2 cellular contexts compared by ENCODE assay signal in the genomic region with DNA sequence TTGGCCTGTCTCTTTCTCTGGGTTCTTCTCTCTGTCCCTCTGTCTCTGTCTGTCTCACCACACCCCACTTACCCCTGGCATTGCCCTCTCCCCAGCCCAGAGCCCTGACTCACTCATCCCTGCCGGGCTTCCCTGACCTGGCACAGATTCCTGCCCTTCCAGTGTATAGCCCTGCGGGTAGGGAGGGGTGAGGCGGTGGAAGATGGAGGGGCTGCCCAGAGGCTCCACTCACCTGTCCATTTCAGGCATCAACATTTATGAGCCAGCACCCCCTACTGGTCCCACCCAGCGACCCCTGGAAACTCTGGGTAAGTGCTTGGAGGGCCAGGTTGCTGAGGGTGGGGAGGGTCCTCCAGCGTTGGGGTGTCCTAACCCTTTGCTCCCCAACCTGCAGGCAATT.
TF ChIP-seq lines count a peak whose summit lies in the region.

No MANE protein-coding gene starts in this region.

TF ChIP-seq in A549, 52 proteins besides CTCF, POLR2A, EP300 and RAD21:
- TF ChIP-seq TP53 (CRISPR knock-in tag; IDR thresholded peaks at IDR 0.05) (no peak), HDAC2 (IDR thresholded peaks at IDR 0.05) (no peak), RCOR1 (IDR thresholded peaks at IDR 0.05; ENCODE audit: low read depth, low read length) (no peak), PBX3 (IDR thresholded peaks at IDR 0.05) (no peak), SMC3 (IDR thresholded peaks at IDR 0.05) (peak; percentile 22; the same call in 1 of the 3 replicates), ZNF302 (CRISPR knock-in tag; IDR thresholded peaks at IDR 0.05) (no peak), POLR2AphosphoS2 (conservative IDR thresholded peaks at IDR 0.05; ENCODE audit: low read length) (no peak)
TF ChIP-seq in A549: peak in this region for 1.

TF ChIP-seq in GM23338, 12 proteins besides CTCF, POLR2A, EP300 and RAD21:
- TF ChIP-seq STAT1 (IDR thresholded peaks at IDR 0.05; ENCODE audit: unreplicated experiment) (no peak), POLR2AphosphoS5 (IDR thresholded peaks at IDR 0.05; ENCODE audit: low read depth) (no peak), ZNF462 (CRISPR knock-in tag; IDR thresholded peaks at IDR 0.05) (no peak), EZH2phosphoT487 (IDR thresholded peaks at IDR 0.05; ENCODE audit: unreplicated experiment) (no peak), EZH2 (IDR thresholded peaks at IDR 0.05; ENCODE audit: low read depth, unreplicated experiment) (no peak), CREB1 (CRISPR knock-in tag; IDR thresholded peaks at IDR 0.05; ENCODE audit: low read depth) (no peak), ZNF114 (CRISPR knock-in tag; IDR thresholded peaks at IDR 0.05) (no peak), ZNF331 (CRISPR knock-in tag; IDR thresholded peaks at IDR 0.05; ENCODE audit: low read depth) (no peak)
- TF ChIP-seq, protein P1, sequence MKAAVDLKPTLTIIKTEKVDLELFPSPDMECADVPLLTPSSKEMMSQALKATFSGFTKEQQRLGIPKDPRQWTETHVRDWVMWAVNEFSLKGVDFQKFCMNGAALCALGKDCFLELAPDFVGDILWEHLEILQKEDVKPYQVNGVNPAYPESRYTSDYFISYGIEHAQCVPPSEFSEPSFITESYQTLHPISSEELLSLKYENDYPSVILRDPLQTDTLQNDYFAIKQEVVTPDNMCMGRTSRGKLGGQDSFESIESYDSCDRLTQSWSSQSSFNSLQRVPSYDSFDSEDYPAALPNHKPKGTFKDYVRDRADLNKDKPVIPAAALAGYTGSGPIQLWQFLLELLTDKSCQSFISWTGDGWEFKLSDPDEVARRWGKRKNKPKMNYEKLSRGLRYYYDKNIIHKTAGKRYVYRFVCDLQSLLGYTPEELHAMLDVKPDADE (IDR thresholded peaks at IDR 0.05) = no peak
- TF ChIP-seq, protein P2, sequence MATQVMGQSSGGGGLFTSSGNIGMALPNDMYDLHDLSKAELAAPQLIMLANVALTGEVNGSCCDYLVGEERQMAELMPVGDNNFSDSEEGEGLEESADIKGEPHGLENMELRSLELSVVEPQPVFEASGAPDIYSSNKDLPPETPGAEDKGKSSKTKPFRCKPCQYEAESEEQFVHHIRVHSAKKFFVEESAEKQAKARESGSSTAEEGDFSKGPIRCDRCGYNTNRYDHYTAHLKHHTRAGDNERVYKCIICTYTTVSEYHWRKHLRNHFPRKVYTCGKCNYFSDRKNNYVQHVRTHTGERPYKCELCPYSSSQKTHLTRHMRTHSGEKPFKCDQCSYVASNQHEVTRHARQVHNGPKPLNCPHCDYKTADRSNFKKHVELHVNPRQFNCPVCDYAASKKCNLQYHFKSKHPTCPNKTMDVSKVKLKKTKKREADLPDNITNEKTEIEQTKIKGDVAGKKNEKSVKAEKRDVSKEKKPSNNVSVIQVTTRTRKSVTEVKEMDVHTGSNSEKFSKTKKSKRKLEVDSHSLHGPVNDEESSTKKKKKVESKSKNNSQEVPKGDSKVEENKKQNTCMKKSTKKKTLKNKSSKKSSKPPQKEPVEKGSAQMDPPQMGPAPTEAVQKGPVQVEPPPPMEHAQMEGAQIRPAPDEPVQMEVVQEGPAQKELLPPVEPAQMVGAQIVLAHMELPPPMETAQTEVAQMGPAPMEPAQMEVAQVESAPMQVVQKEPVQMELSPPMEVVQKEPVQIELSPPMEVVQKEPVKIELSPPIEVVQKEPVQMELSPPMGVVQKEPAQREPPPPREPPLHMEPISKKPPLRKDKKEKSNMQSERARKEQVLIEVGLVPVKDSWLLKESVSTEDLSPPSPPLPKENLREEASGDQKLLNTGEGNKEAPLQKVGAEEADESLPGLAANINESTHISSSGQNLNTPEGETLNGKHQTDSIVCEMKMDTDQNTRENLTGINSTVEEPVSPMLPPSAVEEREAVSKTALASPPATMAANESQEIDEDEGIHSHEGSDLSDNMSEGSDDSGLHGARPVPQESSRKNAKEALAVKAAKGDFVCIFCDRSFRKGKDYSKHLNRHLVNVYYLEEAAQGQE (IDR thresholded peaks at IDR 0.05; ENCODE audit: unreplicated experiment) = no peak
